In the genomic region with DNA sequence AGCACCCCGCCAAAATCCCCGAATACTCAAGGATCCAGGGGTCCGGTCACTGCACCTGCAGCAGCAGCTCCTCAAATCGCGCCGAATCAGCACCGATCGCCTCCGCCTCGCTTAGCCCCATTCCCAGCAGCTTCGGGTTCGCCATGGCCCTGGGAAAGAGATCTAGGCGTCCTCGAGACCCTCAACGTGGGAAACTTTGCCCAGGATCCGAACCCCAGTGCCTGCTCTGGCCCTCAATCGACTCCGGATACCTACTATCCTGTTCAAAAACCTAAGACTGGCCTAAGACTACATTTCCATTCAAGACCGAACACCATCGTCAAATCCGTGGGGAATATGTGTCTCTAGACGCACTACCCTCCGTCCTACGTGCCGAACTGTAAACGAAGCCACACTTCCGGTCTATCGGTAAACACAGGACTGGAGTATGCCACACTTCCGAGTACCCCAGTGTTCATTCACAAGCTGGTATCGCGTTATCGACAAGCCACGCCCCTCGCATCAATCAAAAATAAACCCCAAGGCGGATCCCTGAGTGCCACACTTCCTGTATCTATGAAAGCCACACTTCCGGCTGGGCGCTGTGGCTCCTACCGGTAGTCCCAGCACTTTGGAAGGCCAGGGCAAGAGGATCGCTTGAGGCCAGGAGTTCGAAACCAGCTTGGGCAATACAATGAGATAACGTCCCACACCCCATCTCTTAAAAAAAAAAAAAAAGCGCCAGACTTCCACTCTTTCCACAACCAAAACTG, we compare ENCODE assay signal across 8 cellular contexts. TPM values are rescaled to one million over a fixed set of nuclear protein-coding genes. Genes with fewer than 3 reads are reported as not detected.
DNase-seq lines count a peak whose midpoint lies in the region; ATAC-seq, FAIRE-seq and TF ChIP-seq lines count a peak whose summit lies in the region.

A gene (minus strand): TSS at position 385 of the 752 bp plus-strand sequence. CDS start 240 bp downstream, at position 145.

- peak within 1 kb of the TSS; percentile 96 for H3K27ac ChIP-seq in angular gyrus (ENCODE audit: low read depth, low read length)
- peak within 1 kb of the TSS; percentile 93 to 95 for H3K27ac ChIP-seq in prostate gland
- H3K27ac ChIP-seq in urinary bladder (ENCODE audit: low read depth): peak within 1 kb of the TSS; percentile 86

- no peaks in the 10 kb centered on the region for H3K9me3 Mint-ChIP-seq in T-helper 1 cell treated with Interleukin-12 subunit alpha and Interleukin-12 subunit beta and Interleukin-4 antibody, amounts not matched to agents 30 μg/mL and 1 μg/mL, for 36 hours

- H3K27me3 Mint-ChIP-seq in T-helper 1 cell treated with Interleukin-12 subunit alpha and Interleukin-12 subunit beta and Interleukin-4 antibody, amounts not matched to agents 30 μg/mL and 1 μg/mL, for 36 hours (ENCODE audit: low read depth): no peaks in the 10 kb centered on the region

- H3K4me3 ChIP-seq in prostate gland: peak within 1 kb of the TSS; percentile 77 to 83
- H3K4me3 ChIP-seq in urinary bladder (ENCODE audit: low read depth, low read length): peak within 1 kb of the TSS; percentile 75

- intact Hi-C loops in left ventricle myocardium superior (cut with micrococcal nuclease): no loop called here
- intact Hi-C loops in prostate gland (cut with DNase I): no loop called here

- no peaks in the 10 kb centered on the region for H3K4me1 ChIP-seq in prostate gland (replicated peaks)
- H3K4me1 ChIP-seq in urinary bladder (ENCODE audit: insufficient read depth): no peaks in the 10 kb centered on the region

- peak within 1 kb of the TSS; percentile 100 for H3K27ac Mint-ChIP-seq in T-helper 1 cell treated with Interleukin-12 subunit alpha and Interleukin-12 subunit beta and Interleukin-4 antibody, amounts not matched to agents 30 μg/mL and 1 μg/mL, for 36 hours

- peak within 1 kb of the TSS; percentile 99 for H3K4me3 Mint-ChIP-seq in T-helper 1 cell treated with Interleukin-12 subunit alpha and Interleukin-12 subunit beta and Interleukin-4 antibody, amounts not matched to agents 30 μg/mL and 1 μg/mL, for 36 hours

- DNase-seq in GM12892 (ENCODE audit: insufficient read length) (peak; percentile 80), NCI-H1694 (lab: John Stamatoyannopoulos, UW) (peak; percentile 99), left ventricle myocardium superior (peak; percentile 94), prostate gland (ENCODE audit: low spot score) (peak; percentile 99)

- peak; percentile 59 for ATAC-seq in HG02870 (IDR thresholded peaks at IDR 0.05; ENCODE audit: unreplicated experiment)
- peak; percentile 75 for ATAC-seq in left ventricle myocardium superior

- H3K36me3 ChIP-seq in prostate gland (no peaks in the 10 kb centered on the region), urinary bladder (ENCODE audit: insufficient read depth) (no peaks in the 10 kb centered on the region)

- peaks cover 36% of the 10 kb centered on the region for H3K4me1 Mint-ChIP-seq in T-helper 1 cell treated with Interleukin-12 subunit alpha and Interleukin-12 subunit beta and Interleukin-4 antibody, amounts not matched to agents 30 μg/mL and 1 μg/mL, for 36 hours (ENCODE audit: low read depth)

- peak; percentile 96 for FAIRE-seq in GM12892 (lab: Jason Lieb, UNC)

- no peaks in the 10 kb centered on the region for H3K27me3 ChIP-seq in prostate gland (replicated peaks; ENCODE audit: insufficient read depth)

- no peaks in the 10 kb centered on the region for H3K9me3 ChIP-seq in prostate gland

- under 1% methylated on average over 42 of the region's 42 CpGs for WGBS in prostate gland
- WGBS in urinary bladder: under 1% methylated on average over 42 of the region's 42 CpGs

- peaks cover 30% of the 10 kb centered on the region for H3K36me3 Mint-ChIP-seq in T-helper 1 cell treated with Interleukin-12 subunit alpha and Interleukin-12 subunit beta and Interleukin-4 antibody, amounts not matched to agents 30 μg/mL and 1 μg/mL, for 36 hours (ENCODE audit: low read depth)

- peak in 3 of 4 experiments; percentile 16 to 40 (median 38) for TF ChIP-seq CTCF in prostate gland (IDR thresholded peaks at IDR 0.05)

- TF ChIP-seq POLR2A in GM12892 (IDR thresholded peaks at IDR 0.05; ENCODE audit: low read depth, low read length): peak; percentile 68
- TF ChIP-seq POLR2A in prostate gland (IDR thresholded peaks at IDR 0.05): peak; percentile 55

RNA-seq across cellular contexts. Expression of the gene that starts here (rescaled TPM):
- polyA plus RNA-seq in GM12892 (2012; ENCODE audit: missing spikeins): 114 TPM
- total RNA-seq in left ventricle myocardium superior (29.6 TPM), prostate gland (100 to 1,000 TPM in 1 of 2 donors, 10 to 100 TPM in 1; 93.0 to 123 TPM), urinary bladder (49.6 TPM)
- polyA plus RNA-seq in urinary bladder: 69.6 TPM

Comparison
In these comparisons a context has a peak if more than half of its experiments do, and no peak if none do; other contexts are left out.
1. Peak in every context shown above with its lines: DNase-seq, ATAC-seq, H3K4me3 ChIP-seq and H3K27ac ChIP-seq.